Comparison of ENCODE assay signal across 9 cellular contexts in the genomic region with DNA sequence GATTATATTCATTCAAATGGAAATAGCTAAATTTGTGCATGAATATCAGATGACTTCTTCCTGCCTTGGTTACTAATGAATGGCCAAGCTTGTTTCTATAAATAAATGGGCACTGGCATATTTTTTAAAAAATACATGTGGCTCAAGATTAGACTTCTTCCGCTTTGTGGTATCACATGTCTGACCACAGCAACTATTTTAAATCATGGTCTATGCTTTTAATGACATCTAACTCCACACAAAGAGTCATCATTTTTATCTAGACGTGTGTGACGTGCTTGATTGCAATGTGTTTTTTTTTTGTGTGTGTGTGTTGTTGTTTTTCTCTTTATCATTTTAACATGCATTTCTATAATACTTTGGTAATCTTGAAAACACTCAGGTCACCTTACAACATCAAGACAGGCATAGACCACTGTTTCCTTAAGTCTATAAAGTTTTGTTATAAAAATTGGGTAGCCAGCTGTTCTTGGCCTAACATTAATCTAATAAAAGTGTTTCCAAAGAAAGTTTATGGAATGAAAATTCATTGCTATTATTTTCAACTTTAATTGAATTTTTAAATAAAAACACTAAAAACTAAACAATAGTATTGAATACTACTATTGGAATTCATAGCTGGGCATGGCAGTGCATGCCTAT. TPM values are rescaled to one million over a fixed set of nuclear protein-coding genes. Genes with fewer than 3 reads are reported as not detected.
DNase-seq lines count a peak whose midpoint lies in the region; ATAC-seq and FAIRE-seq lines count a peak whose summit lies in the region.
"Had no signal": no experiment of that assay in that cellular context is flagged by ENCODE, and none has a peak within 500 bp of the region (broad histone marks: within the 10 kb centered on the region; RNA-seq: fewer than 3 reads in every experiment).

No MANE protein-coding gene starts in this region.

- DNase-seq in GM19239 (ENCODE audit: insufficient read length, low spot score) (no peak), SK-MEL-5 (ENCODE audit: low read depth, low spot score) (peak; percentile 71), pons (ENCODE audit: low spot score) (peak; percentile 46), DMS53 treated with DMSO at 0.1 percent for 48 hours (lab: John Stamatoyannopoulos, UW; ENCODE audit: unreplicated experiment) (no peak), caudate nucleus (lab: John Stamatoyannopoulos, UW) (no peak)
- DNase-seq in activated CD8-positive, alpha-beta memory T cell treated with anti-CD3 and anti-CD28 coated beads, Interleukin-2, amount 50 U/mL, for 48 hours: no peak
- DNase-seq: ovary had no signal

- FAIRE-seq in GM19239 (lab: Jason Lieb, UNC): peak; percentile 93

- ATAC-seq in HG03108 (IDR thresholded peaks at IDR 0.05; ENCODE audit: unreplicated experiment): peak; percentile 29
- no peak for ATAC-seq in HG03095 (IDR thresholded peaks at IDR 0.05; ENCODE audit: unreplicated experiment)

- in situ Hi-C loops in SK-MEL-5 (cut with HindIII; ENCODE audit: low pct_unique_long_range_greater_than_20kb, low sequenced_read_pairs): no loop called here

- no peak overlapping the region for H3K27ac ChIP-seq in caudate nucleus (ENCODE audit: low read depth, low read length)
- H3K27ac ChIP-seq: ovary had no signal

RNA-seq across cellular contexts. Expression of gene RGS1, which starts 29.5 kb away (rescaled TPM):
- total RNA-seq in SK-MEL-5 (2014; rRNA removed; shearing (Covaris generic)): 0.16 and 0.29 TPM in 2 replicates
- 0.10 TPM in 1 of 2 replicates, not detected in the other for polyA plus RNA-seq in SK-MEL-5 (2015; cell fraction: cytosol; rRNA removed)
- not detected in 2 replicates for polyA plus RNA-seq in SK-MEL-5 (2015; cell fraction: nucleus; rRNA removed)

RNA-seq across cellular contexts. Expression of gene RGS13, which starts 30.8 kb away (rescaled TPM):
- total RNA-seq in SK-MEL-5 (2014; rRNA removed; shearing (Covaris generic)): not detected in 2 replicates
- polyA plus RNA-seq in SK-MEL-5 (2015; cell fraction: cytosol; rRNA removed): not detected in 2 replicates
- polyA plus RNA-seq in SK-MEL-5 (2015; cell fraction: nucleus; rRNA removed): not detected in 2 replicates

Comparison
In these comparisons a context has a peak if more than half of its experiments do, and no peak if none do; other contexts are left out.
1. DNase-seq: peak in SK-MEL-5 (single experiment) and pons (single experiment); none in GM19239 (single experiment), activated CD8-positive, alpha-beta memory T cell treated with anti-CD3 and anti-CD28 coated beads, Interleukin-2, amount 50 U/mL, for 48 hours (single experiment), DMS53 treated with DMSO at 0.1 percent for 48 hours (single experiment) and caudate nucleus (0 of 61).